8 cellular contexts compared by ENCODE assay signal in genomic region chr7:138396251-138397070, GRCh38.
DNase-seq lines count a peak whose midpoint lies in the region; ATAC-seq and TF ChIP-seq lines count a peak whose summit lies in the region.

No MANE protein-coding gene starts in this region.

- DNase-seq in sigmoid colon (no peak), T1000 (lab: John Stamatoyannopoulos, UW) (no peak), HEK293T (ENCODE audit: extremely low spot score) (no peak), prostate gland (ENCODE audit: low spot score) (no peak)

- no peak overlapping the region for H3K9ac ChIP-seq in liver (ENCODE audit: low read depth in 1 of 2, low read length in 2 of 2)

- H3K4me1 ChIP-seq in liver (ENCODE audit: control insufficient read depth in 4 of 4, insufficient read depth in 4 of 4, low read length in 3 of 4) (no peaks in the 10 kb centered on the region), sigmoid colon (no peaks in the 10 kb centered on the region), prostate gland (replicated peaks) (no peaks in the 10 kb centered on the region)

- 87% methylated on average over 3 of the region's 3 CpGs for WGBS in liver
- WGBS in sigmoid colon, 2 donors: 50 to 85% methylated on average over 3 of the region's 3 CpGs
- 69% methylated on average over 3 of the region's 3 CpGs for WGBS in prostate gland

- no peak for TF ChIP-seq EP300 in sigmoid colon (IDR thresholded peaks at IDR 0.05)

- H3K36me3 ChIP-seq in liver (ENCODE audit: control insufficient read depth in 4 of 4, insufficient read depth in 3 of 4, low read depth in 1 of 4, low read length in 3 of 4) (no peaks in the 10 kb centered on the region), sigmoid colon (no peaks in the 10 kb centered on the region), prostate gland (no peaks in the 10 kb centered on the region)

- no peak for TF ChIP-seq RAD21 in liver (IDR thresholded peaks at IDR 0.05)

- intact Hi-C loops in sigmoid colon (cut with DNase I): no loop called here
- intact Hi-C loops in prostate gland (cut with DNase I): no loop called here

- no peaks in the 10 kb centered on the region for H3K9me3 ChIP-seq in liver (ENCODE audit: control insufficient read depth in 4 of 4, low read length in 3 of 4)
- H3K9me3 ChIP-seq in sigmoid colon: no peaks in the 10 kb centered on the region
- no peaks in the 10 kb centered on the region for H3K9me3 ChIP-seq in prostate gland

- peak; percentile 83 for ATAC-seq in GM18858 (IDR thresholded peaks at IDR 0.05; ENCODE audit: unreplicated experiment)
- peak; percentile 96 for ATAC-seq in GM21825 (IDR thresholded peaks at IDR 0.05; ENCODE audit: unreplicated experiment)
- ATAC-seq in HG03521 (IDR thresholded peaks at IDR 0.05; ENCODE audit: unreplicated experiment): peak; percentile 96

- CTCF ChIA-PET in HEK293T (lab: Yijun Ruan, JAX): no interaction called here

- H3K27ac ChIP-seq in liver (ENCODE audit: low read depth in 1 of 2, low read length in 2 of 2) (no peak overlapping the region), sigmoid colon (no peak overlapping the region), prostate gland (no peak overlapping the region)

- no peak for TF ChIP-seq POLR2A in sigmoid colon (IDR thresholded peaks at IDR 0.05)
- no peak for TF ChIP-seq POLR2A in prostate gland (IDR thresholded peaks at IDR 0.05)

- POLR2A ChIA-PET in HEK293T (lab: Yijun Ruan, JAX): no interaction called here

- no peaks in the 10 kb centered on the region for H3K27me3 ChIP-seq in liver (ENCODE audit: control insufficient read depth in 4 of 4, insufficient read depth in 4 of 4, low read length in 3 of 4)
- H3K27me3 ChIP-seq in sigmoid colon: no peaks in the 10 kb centered on the region
- no peaks in the 10 kb centered on the region for H3K27me3 ChIP-seq in prostate gland (replicated peaks; ENCODE audit: insufficient read depth)

- no peak for TF ChIP-seq CTCF in liver (IDR thresholded peaks at IDR 0.05; ENCODE audit: low read depth, low read length, missing input control)
- no peak for TF ChIP-seq CTCF in sigmoid colon (IDR thresholded peaks at IDR 0.05)
- no peak for TF ChIP-seq CTCF in prostate gland (IDR thresholded peaks at IDR 0.05)

- H3K4me3 ChIP-seq in liver (ENCODE audit: low read depth in 1 of 3, low read length in 3 of 3) (no peak overlapping the region), sigmoid colon (no peak overlapping the region), prostate gland (no peak overlapping the region)

TF ChIP-seq in liver, 16 proteins besides CTCF, POLR2A, EP300 and RAD21:
- TF ChIP-seq EGR1 (IDR thresholded peaks at IDR 0.05; ENCODE audit: low read depth in 2 of 2): no peak
- peak; percentile 35 for TF ChIP-seq SP1 (IDR thresholded peaks at IDR 0.05)

TF ChIP-seq in HEK293T, 16 proteins besides CTCF, POLR2A, EP300 and RAD21:
- TF ChIP-seq PKNOX1 (IDR thresholded peaks at IDR 0.05) (no peak), CTBP1 (IDR thresholded peaks at IDR 0.05; ENCODE audit: borderline replicate concordance) (no peak), SP1 (IDR thresholded peaks at IDR 0.05) (no peak), FOXA1 (IDR thresholded peaks at IDR 0.05) (no peak), LEF1 (IDR thresholded peaks at IDR 0.05; ENCODE audit: borderline replicate concordance) (no peak), ARNT (IDR thresholded peaks at IDR 0.05) (no peak), NFRKB (IDR thresholded peaks at IDR 0.05) (no peak), FOXM1 (IDR thresholded peaks at IDR 0.05; ENCODE audit: borderline replicate concordance) (no peak), HDGF (IDR thresholded peaks at IDR 0.05; ENCODE audit: borderline replicate concordance) (no peak)
